In the genomic region with DNA sequence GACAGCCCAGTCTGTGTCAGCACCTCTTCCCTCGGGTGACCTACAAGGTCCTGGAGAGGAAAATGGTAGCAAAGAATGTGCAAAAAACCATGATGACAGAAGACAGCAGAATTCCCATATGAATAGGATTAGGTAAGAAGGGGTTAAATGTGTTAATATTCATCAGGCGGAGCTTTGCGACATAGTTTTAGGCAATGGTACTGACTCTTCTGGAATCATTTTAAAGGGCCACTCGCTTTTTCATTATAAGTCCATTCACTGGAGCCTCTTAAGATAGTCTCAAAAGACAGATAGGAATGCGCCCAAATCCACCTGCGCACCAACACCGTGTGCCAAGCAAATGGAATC, we compare ENCODE assay signal across 12 cellular contexts. TPM values are rescaled to one million over a fixed set of nuclear protein-coding genes. Genes with fewer than 3 reads are reported as not detected.
DNase-seq lines count a peak whose midpoint lies in the region; ATAC-seq and TF ChIP-seq lines count a peak whose summit lies in the region.
"Had no signal": no experiment of that assay in that cellular context is flagged by ENCODE, and none has a peak within 500 bp of the region (broad histone marks: within the 10 kb centered on the region; RNA-seq: fewer than 3 reads in every experiment).

No MANE protein-coding gene starts in this region.

- H3K4me3 ChIP-seq in adipocyte (ENCODE audit: low read length) (peak overlapping the region; percentile 77), iPS-18a (ENCODE audit: low read length) (peak overlapping the region; percentile 12), psoas muscle (peak overlapping the region; percentile 31)
- H3K4me3 ChIP-seq: BLaER1 had no signal

- no peak overlapping the region for H3K27ac ChIP-seq in iPS-18a (ENCODE audit: low read length)
- H3K27ac ChIP-seq in psoas muscle: peak overlapping the region; percentile 61
- H3K27ac ChIP-seq: BLaER1 had no signal

- no peak for TF ChIP-seq CTCF in psoas muscle (IDR thresholded peaks at IDR 0.05)

- peak; percentile 41 for DNase-seq in AG20443 (ENCODE audit: low spot score)
- DNase-seq in adipocyte (ENCODE audit: low read depth): no peak
- DNase-seq in psoas muscle: no peak
- DNase-seq in SKM-1 treated with dmso at 0.1 percent for 144 hours (lab: John Stamatoyannopoulos, UW; ENCODE audit: unreplicated experiment): no peak
- DNase-seq: activated T-cell treated with anti-CD3 and anti-CD28 coated beads for 4 hours; NCI-H524 treated with DMSO at 0.1 percent for 48 hours; stimulated activated CD8-positive, alpha-beta memory T cell treated with anti-CD3 and anti-CD28 coated beads, Interleukin-4, amount 100 ng/mL, for 48 hours had no signal

- H3K27me3 ChIP-seq in adipocyte (replicated peaks; ENCODE audit: control insufficient read depth, insufficient read depth, low read length) (no peaks in the 10 kb centered on the region), iPS-18a (ENCODE audit: control insufficient read depth, insufficient read depth, low read length) (no peaks in the 10 kb centered on the region), psoas muscle (ENCODE audit: insufficient read depth in 3 of 3, low read length in 2 of 3) (no peaks in the 10 kb centered on the region)
- H3K27me3 ChIP-seq: BLaER1 had no signal

- no peaks in the 10 kb centered on the region for H3K36me3 ChIP-seq in adipocyte (ENCODE audit: control insufficient read depth, insufficient read depth, low read length, severe bottlenecking)
- no peaks in the 10 kb centered on the region for H3K36me3 ChIP-seq in iPS-18a (ENCODE audit: control insufficient read depth, low read depth, low read length)
- H3K36me3 ChIP-seq in psoas muscle (ENCODE audit: insufficient read depth in 1 of 2, low read depth in 1 of 2): no peaks in the 10 kb centered on the region
- H3K36me3 ChIP-seq: BLaER1 had no signal

- H3K9me3 ChIP-seq in adipocyte (ENCODE audit: control insufficient read depth, low read length) (no peaks in the 10 kb centered on the region), iPS-18a (ENCODE audit: control insufficient read depth, low read depth, low read length) (no peaks in the 10 kb centered on the region), psoas muscle (no peaks in the 10 kb centered on the region)
- H3K9me3 ChIP-seq: BLaER1 had no signal

- H3K9ac ChIP-seq in adipocyte (ENCODE audit: low read length) (peak overlapping the region; percentile 84), iPS-18a (ENCODE audit: low read length) (no peak overlapping the region)
- H3K9ac ChIP-seq: BLaER1 had no signal

- H3K4me1 ChIP-seq in adipocyte (ENCODE audit: control insufficient read depth, insufficient read depth, low read length) (peaks cover 50% of the 10 kb centered on the region), iPS-18a (ENCODE audit: control insufficient read depth, low read depth, low read length) (peaks cover 51% of the 10 kb centered on the region), psoas muscle (peaks cover 63% of the 10 kb centered on the region)

- intact Hi-C loops in psoas muscle (cut with DNase I): no loop called here

- peak in 2 of 4 donors; percentile 14 to 34 for ATAC-seq in psoas muscle
- ATAC-seq in GM18909 (IDR thresholded peaks at IDR 0.05; ENCODE audit: poor library complexity, unreplicated experiment): no peak
- no peak for ATAC-seq in HG02981 (IDR thresholded peaks at IDR 0.05; ENCODE audit: unreplicated experiment)
- ATAC-seq in GM18907 (IDR thresholded peaks at IDR 0.05; ENCODE audit: unreplicated experiment): no peak

- 62 to 70% (median 63%) methylated on average over 7 of the region's 7 CpGs for WGBS in psoas muscle, 3 donors

RNA-seq across cellular contexts. Expression of a gene that starts 38.2 kb away (rescaled TPM):
- total RNA-seq in psoas muscle: 10 to 100 TPM; 36.9 to 62.9 (median 39.9) TPM
- polyA plus RNA-seq in psoas muscle: 10 to 100 TPM; 10.2 to 18.3 (median 12.7) TPM

Comparison
In these comparisons a context has a peak if more than half of its experiments do, and no peak if none do; other contexts are left out.
1. H3K4me3 ChIP-seq: peak in every context shown above with its lines; median percentile 77 in adipocyte; 31 in psoas muscle; 12 in iPS-18a.